In the genomic region with DNA sequence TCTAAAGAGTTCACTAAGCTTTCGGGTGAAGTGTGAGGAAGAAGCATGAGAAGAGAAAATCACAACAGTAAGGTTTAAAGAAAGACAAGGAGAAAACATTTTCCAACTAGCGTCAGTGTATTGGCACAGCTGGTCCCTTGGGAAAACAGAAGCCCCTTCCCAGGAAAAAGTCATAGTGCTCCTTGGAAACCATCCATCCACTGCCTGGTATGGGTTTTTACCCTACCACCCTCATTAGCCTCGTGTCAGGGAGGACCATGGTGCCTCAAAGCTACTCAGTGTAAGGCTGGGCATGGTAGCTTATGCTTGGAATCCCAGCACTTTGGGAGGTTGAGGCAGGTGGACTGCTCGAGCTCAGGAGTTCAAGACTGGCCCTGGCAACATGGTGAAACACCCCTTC, we compare ENCODE assay signal across 2 cellular contexts.
A peak's percentile ranks its signal among the peaks of the same experiment; 100 is the strongest.
TF ChIP-seq lines count a peak whose summit lies in the region.

No MANE protein-coding gene starts in this region.

TF ChIP-seq in K562, 482 proteins besides CTCF, POLR2A, EP300 and RAD21 (continues in another document):
- TF ChIP-seq RBFOX2 (IDR thresholded peaks at IDR 0.05; ENCODE audit: low read depth, low read length) (no peak), ZNF699 (CRISPR knock-in tag; IDR thresholded peaks at IDR 0.05; ENCODE audit: insufficient replicate concordance) (no peak), ZNF445 (CRISPR knock-in tag; IDR thresholded peaks at IDR 0.05; ENCODE audit: low read depth) (no peak), ELF2 (CRISPR knock-in tag; IDR thresholded peaks at IDR 0.05) (no peak), TFE3 (CRISPR knock-in tag; IDR thresholded peaks at IDR 0.05) (no peak), SMC3 (conservative IDR thresholded peaks at IDR 0.05; ENCODE audit: insufficient read depth, low read depth, low read length) (no peak), ETS2 (tag; IDR thresholded peaks at IDR 0.05; ENCODE audit: borderline replicate concordance, poor library complexity, severe bottlenecking) (no peak), CBX2 (IDR thresholded peaks at IDR 0.05; ENCODE audit: insufficient read depth, low read length, poor library complexity, severe bottlenecking) (no peak), TBL1XR1 (IDR thresholded peaks at IDR 0.05; ENCODE audit: low read length in 2 of 2) (no peak), FOXK1 (CRISPR knock-in tag; IDR thresholded peaks at IDR 0.05; ENCODE audit: borderline replicate concordance) (0 out of 2 replicates have a peak, but pooled peaks have one; percentile 22), CEBPG (CRISPR knock-in tag; IDR thresholded peaks at IDR 0.05) (no peak), CEBPG (tag; conservative IDR thresholded peaks at IDR 0.05 in 1 of 2, IDR thresholded peaks at IDR 0.05 in 1 of 2) (no peak)
- TF ChIP-seq, protein P1, sequence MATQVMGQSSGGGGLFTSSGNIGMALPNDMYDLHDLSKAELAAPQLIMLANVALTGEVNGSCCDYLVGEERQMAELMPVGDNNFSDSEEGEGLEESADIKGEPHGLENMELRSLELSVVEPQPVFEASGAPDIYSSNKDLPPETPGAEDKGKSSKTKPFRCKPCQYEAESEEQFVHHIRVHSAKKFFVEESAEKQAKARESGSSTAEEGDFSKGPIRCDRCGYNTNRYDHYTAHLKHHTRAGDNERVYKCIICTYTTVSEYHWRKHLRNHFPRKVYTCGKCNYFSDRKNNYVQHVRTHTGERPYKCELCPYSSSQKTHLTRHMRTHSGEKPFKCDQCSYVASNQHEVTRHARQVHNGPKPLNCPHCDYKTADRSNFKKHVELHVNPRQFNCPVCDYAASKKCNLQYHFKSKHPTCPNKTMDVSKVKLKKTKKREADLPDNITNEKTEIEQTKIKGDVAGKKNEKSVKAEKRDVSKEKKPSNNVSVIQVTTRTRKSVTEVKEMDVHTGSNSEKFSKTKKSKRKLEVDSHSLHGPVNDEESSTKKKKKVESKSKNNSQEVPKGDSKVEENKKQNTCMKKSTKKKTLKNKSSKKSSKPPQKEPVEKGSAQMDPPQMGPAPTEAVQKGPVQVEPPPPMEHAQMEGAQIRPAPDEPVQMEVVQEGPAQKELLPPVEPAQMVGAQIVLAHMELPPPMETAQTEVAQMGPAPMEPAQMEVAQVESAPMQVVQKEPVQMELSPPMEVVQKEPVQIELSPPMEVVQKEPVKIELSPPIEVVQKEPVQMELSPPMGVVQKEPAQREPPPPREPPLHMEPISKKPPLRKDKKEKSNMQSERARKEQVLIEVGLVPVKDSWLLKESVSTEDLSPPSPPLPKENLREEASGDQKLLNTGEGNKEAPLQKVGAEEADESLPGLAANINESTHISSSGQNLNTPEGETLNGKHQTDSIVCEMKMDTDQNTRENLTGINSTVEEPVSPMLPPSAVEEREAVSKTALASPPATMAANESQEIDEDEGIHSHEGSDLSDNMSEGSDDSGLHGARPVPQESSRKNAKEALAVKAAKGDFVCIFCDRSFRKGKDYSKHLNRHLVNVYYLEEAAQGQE (CRISPR knock-in tag; IDR thresholded peaks at IDR 0.05; ENCODE audit: low read depth) = no peak
- TF ChIP-seq, protein P2, sequence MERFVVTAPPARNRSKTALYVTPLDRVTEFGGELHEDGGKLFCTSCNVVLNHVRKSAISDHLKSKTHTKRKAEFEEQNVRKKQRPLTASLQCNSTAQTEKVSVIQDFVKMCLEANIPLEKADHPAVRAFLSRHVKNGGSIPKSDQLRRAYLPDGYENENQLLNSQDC (CRISPR knock-in tag; IDR thresholded peaks at IDR 0.05) = no peak

TF ChIP-seq in H1, 55 proteins besides CTCF, POLR2A, EP300 and RAD21:
- TF ChIP-seq TAF7 (optimal IDR thresholded peaks at IDR 0.05; ENCODE audit: borderline replicate concordance, low read depth, low read length) = no peak
- no peak for TF ChIP-seq SIRT6 (IDR thresholded peaks at IDR 0.05; ENCODE audit: low read length)
- no peak for TF ChIP-seq POU5F1 (IDR thresholded peaks at IDR 0.05; ENCODE audit: low read depth, low read length)
- no peak for TF ChIP-seq POLR2AphosphoS5 (IDR thresholded peaks at IDR 0.05; ENCODE audit: low read depth, low read length)
- TF ChIP-seq GABPA (IDR thresholded peaks at IDR 0.05; ENCODE audit: borderline replicate concordance, insufficient read depth, low read length) = no peak
- no peak for TF ChIP-seq RNF2 (IDR thresholded peaks at IDR 0.05; ENCODE audit: borderline replicate concordance, low read depth, low read length, missing control alignments, poor library complexity, severe bottlenecking)
- TF ChIP-seq SRF (IDR thresholded peaks at IDR 0.05; ENCODE audit: low read depth, low read length) = no peak
- no peak for TF ChIP-seq TAF1 (IDR thresholded peaks at IDR 0.05; ENCODE audit: low read depth, low read length)
